31 cellular contexts compared by ENCODE assay signal in genomic region chr13:29855784-29856183, GRCh38. TPM values are rescaled to one million over a fixed set of nuclear protein-coding genes. Genes with fewer than 3 reads are reported as not detected.
A peak's percentile ranks its signal among the peaks of the same experiment; 100 is the strongest.
DNase-seq lines count a peak whose midpoint lies in the region; ATAC-seq and TF ChIP-seq lines count a peak whose summit lies in the region.
"Had no signal": no experiment of that assay in that cellular context is flagged by ENCODE, and none has a peak within 500 bp of the region (broad histone marks: within the 10 kb centered on the region; RNA-seq: fewer than 3 reads in every experiment).

No MANE protein-coding gene starts in this region.

- H2AFZ ChIP-seq in Loucy (ENCODE audit: low read length), result peak overlapping the region; percentile 61
- H2AFZ ChIP-seq in osteoblast (ENCODE audit: low read length), result peak overlapping the region; percentile 69
- H2AFZ ChIP-seq: parathyroid adenoma, PC-9 had no signal

- peak overlapping the region in 2 of 3 donors; percentile 23 to 92 for H3K27ac Mint-ChIP-seq in CD4-positive, CD25-positive, alpha-beta regulatory T cell
- H3K27ac Mint-ChIP-seq in CD8-positive, alpha-beta T cell, result no peak overlapping the region
- H3K27ac Mint-ChIP-seq in activated CD8-positive, alpha-beta T cell treated with anti-CD3 and anti-CD28 coated beads, Interleukin-2, amount 10 ng/mL, durations not matched to agents 7 days and 5 days, result no peak overlapping the region
- H3K27ac Mint-ChIP-seq: activated naive CD4-positive, alpha-beta T cell treated with anti-CD3 and anti-CD28 coated beads, Interleukin-2, amount 10 ng/mL, durations not matched to agents 7 days and 5 days; IgD-negative memory B cell; memory B cell had no signal

- H3K9ac ChIP-seq in Loucy (ENCODE audit: low read depth, low read length, poor library complexity, severe bottlenecking), result no peak overlapping the region
- H3K9ac ChIP-seq: BLaER1, parathyroid adenoma had no signal

- peaks cover 14 to 24% (median 19%) of the 10 kb centered on the region in 4 donors for H3K4me1 Mint-ChIP-seq in CD4-positive, CD25-positive, alpha-beta regulatory T cell
- H3K4me1 Mint-ChIP-seq in CD8-positive, alpha-beta T cell (ENCODE audit: low read depth), result no peaks in the 10 kb centered on the region
- H3K4me1 Mint-ChIP-seq in activated CD8-positive, alpha-beta T cell treated with anti-CD3 and anti-CD28 coated beads, Interleukin-2, amount 10 ng/mL, durations not matched to agents 7 days and 5 days (ENCODE audit: low read depth), result peaks cover 23% of the 10 kb centered on the region
- H3K4me1 Mint-ChIP-seq: memory B cell had no signal

- H4K20me1 ChIP-seq in Loucy (ENCODE audit: insufficient read depth, low read length, poor library complexity, severe bottlenecking) (no peaks in the 10 kb centered on the region), osteoblast (ENCODE audit: insufficient read depth, low read length) (no peaks in the 10 kb centered on the region)
- H4K20me1 ChIP-seq: BLaER1 had no signal

- no peaks in the 10 kb centered on the region for H3K9me3 Mint-ChIP-seq in CD4-positive, CD25-positive, alpha-beta regulatory T cell
- no peaks in the 10 kb centered on the region for H3K9me3 Mint-ChIP-seq in CD8-positive, alpha-beta T cell
- H3K9me3 Mint-ChIP-seq in activated CD8-positive, alpha-beta T cell treated with anti-CD3 and anti-CD28 coated beads, Interleukin-2, amount 10 ng/mL, durations not matched to agents 7 days and 5 days (ENCODE audit: insufficient read depth), result no peaks in the 10 kb centered on the region
- H3K9me3 Mint-ChIP-seq: memory B cell had no signal

- H3K4me3 Mint-ChIP-seq in CD4-positive, CD25-positive, alpha-beta regulatory T cell, result peak overlapping the region in 1 of 4 donors; percentile 59
- no peak overlapping the region for H3K4me3 Mint-ChIP-seq in CD8-positive, alpha-beta T cell
- no peak overlapping the region for H3K4me3 Mint-ChIP-seq in activated CD8-positive, alpha-beta T cell treated with anti-CD3 and anti-CD28 coated beads, Interleukin-2, amount 10 ng/mL, durations not matched to agents 7 days and 5 days
- H3K4me3 Mint-ChIP-seq: activated naive CD4-positive, alpha-beta T cell treated with anti-CD3 and anti-CD28 coated beads, Interleukin-2, amount 10 ng/mL, durations not matched to agents 7 days and 5 days; IgD-negative memory B cell; memory B cell; naive thymus-derived CD4-positive, alpha-beta T cell had no signal

- intact Hi-C loops in left colon (cut with DNase I, micrococcal nuclease), result no loop called here
- intact Hi-C loops in CD8-positive, alpha-beta T cell (cut with DNase I, micrococcal nuclease), result loop anchor here in 1 of 2 experiments (10.0 kb wide), 1 partner anchor 519 kb away; no protein-coding TSS in a partner anchor

- H3K27me3 ChIP-seq in CD4-positive, CD25-positive, alpha-beta regulatory T cell (ENCODE audit: control insufficient read depth, insufficient read depth, low read length), result no peaks in the 10 kb centered on the region
- no peaks in the 10 kb centered on the region for H3K27me3 ChIP-seq in Loucy (ENCODE audit: insufficient read depth, low read length, poor library complexity, severe bottlenecking)
- no peaks in the 10 kb centered on the region for H3K27me3 ChIP-seq in osteoblast (ENCODE audit: insufficient read depth, low read length)
- no peaks in the 10 kb centered on the region for H3K27me3 ChIP-seq in CD8-positive, alpha-beta T cell (ENCODE audit: insufficient read depth, low read length)
- H3K27me3 ChIP-seq: BLaER1, heart left ventricle, right atrium auricular region, upper lobe of left lung had no signal

- H3K4me2 ChIP-seq in Loucy (ENCODE audit: low read depth, low read length, poor library complexity, severe bottlenecking), result peak overlapping the region; percentile 8
- H3K4me2 ChIP-seq in osteoblast (ENCODE audit: insufficient read depth, low read length), result no peak overlapping the region
- H3K4me2 ChIP-seq: BLaER1, PC-9 had no signal

- no peaks in the 10 kb centered on the region for H3K9me2 ChIP-seq in Loucy (replicated peaks; ENCODE audit: low read depth, low read length)

- no peaks in the 10 kb centered on the region for H3K4me1 ChIP-seq in CD4-positive, CD25-positive, alpha-beta regulatory T cell (ENCODE audit: control insufficient read depth, insufficient read depth, low read length, poor library complexity, severe bottlenecking)
- H3K4me1 ChIP-seq in Loucy (ENCODE audit: insufficient read depth, low read length, poor library complexity, severe bottlenecking) (peaks cover 11% of the 10 kb centered on the region), osteoblast (ENCODE audit: insufficient read depth, low read length) (peaks cover 41% of the 10 kb centered on the region)
- H3K4me1 ChIP-seq in CD8-positive, alpha-beta T cell (ENCODE audit: insufficient read depth, low read length), result no peaks in the 10 kb centered on the region
- H3K4me1 ChIP-seq: BLaER1, parathyroid adenoma had no signal

- ATAC-seq in CD4-positive, CD25-positive, alpha-beta regulatory T cell (ENCODE audit: low read depth in 2 of 2), result no peak
- ATAC-seq in left colon, result peak; percentile 83
- no peak for ATAC-seq in CD8-positive, alpha-beta T cell
- no peak for ATAC-seq in GM19324 (IDR thresholded peaks at IDR 0.05; ENCODE audit: low FRiP score, unreplicated experiment)
- ATAC-seq in activated CD8-positive, alpha-beta T cell treated with anti-CD3 and anti-CD28 coated beads, Interleukin-2, amount 10 ng/mL, durations not matched to agents 7 days and 5 days, result no peak
- no peak for ATAC-seq in GM18511 (IDR thresholded peaks at IDR 0.05; ENCODE audit: unreplicated experiment)
- ATAC-seq: heart left ventricle; naive thymus-derived CD4-positive, alpha-beta T cell had no signal

- H3K9me3 ChIP-seq in CD4-positive, CD25-positive, alpha-beta regulatory T cell (ENCODE audit: control insufficient read depth in 2 of 2, low read length in 2 of 2), result no peaks in the 10 kb centered on the region
- H3K9me3 ChIP-seq in Loucy (ENCODE audit: insufficient read depth, low read depth, low read length) (no peaks in the 10 kb centered on the region), osteoblast (ENCODE audit: low read depth, low read length) (no peaks in the 10 kb centered on the region)
- H3K9me3 ChIP-seq in CD8-positive, alpha-beta T cell (ENCODE audit: low read length), result no peaks in the 10 kb centered on the region
- H3K9me3 ChIP-seq: BLaER1, heart left ventricle, right atrium auricular region, upper lobe of left lung had no signal

- H3K4me3 ChIP-seq in CD4-positive, CD25-positive, alpha-beta regulatory T cell (ENCODE audit: low read depth, low read length), result no peak overlapping the region
- no peak overlapping the region for H3K4me3 ChIP-seq in Loucy (ENCODE audit: low read length, poor library complexity, severe bottlenecking)
- H3K4me3 ChIP-seq in osteoblast (ENCODE audit: insufficient read depth, low read length), result no peak overlapping the region
- H3K4me3 ChIP-seq in CD8-positive, alpha-beta T cell (ENCODE audit: low read depth, low read length), result no peak overlapping the region
- H3K4me3 ChIP-seq: BLaER1, heart left ventricle, PC-9, right atrium auricular region, upper lobe of left lung had no signal

- POLR2A ChIA-PET in CD8-positive, alpha-beta T cell (lab: Charles Lee), result no interaction called here
- POLR2A ChIA-PET in activated CD8-positive, alpha-beta T cell treated with anti-CD3 and anti-CD28 coated beads, Interleukin-2, amount 10 ng/mL, durations not matched to agents 7 days and 5 days (lab: Charles Lee), result no interaction called here

- H3K79me2 ChIP-seq in Loucy (ENCODE audit: insufficient read depth, low read length) (no peaks in the 10 kb centered on the region), osteoblast (ENCODE audit: insufficient read depth, low read length) (no peaks in the 10 kb centered on the region)
- H3K79me2 ChIP-seq: parathyroid adenoma had no signal

- no peaks in the 10 kb centered on the region for H3F3A ChIP-seq in Loucy (ENCODE audit: low read depth)

- no peak for TF ChIP-seq CTCF in Loucy (conservative IDR thresholded peaks at IDR 0.05; ENCODE audit: low read length)
- TF ChIP-seq CTCF in osteoblast (IDR thresholded peaks at IDR 0.05; ENCODE audit: extremely low read depth, low read depth, low read length), result no peak
- TF ChIP-seq CTCF in CD8-positive, alpha-beta T cell (IDR thresholded peaks at IDR 0.05), result no peak

- H3K36me3 Mint-ChIP-seq in CD4-positive, CD25-positive, alpha-beta regulatory T cell, result no peaks in the 10 kb centered on the region
- H3K36me3 Mint-ChIP-seq in CD8-positive, alpha-beta T cell, result no peaks in the 10 kb centered on the region
- H3K36me3 Mint-ChIP-seq in activated CD8-positive, alpha-beta T cell treated with anti-CD3 and anti-CD28 coated beads, Interleukin-2, amount 10 ng/mL, durations not matched to agents 7 days and 5 days (ENCODE audit: low read depth), result no peaks in the 10 kb centered on the region
- H3K36me3 Mint-ChIP-seq: activated naive CD4-positive, alpha-beta T cell treated with anti-CD3 and anti-CD28 coated beads, Interleukin-2, amount 10 ng/mL, durations not matched to agents 7 days and 5 days; IgD-negative memory B cell; memory B cell had no signal

- CTCF ChIA-PET in CD8-positive, alpha-beta T cell (lab: Charles Lee), result interaction anchor here (1.7 kb wide), 1 partner anchor 259 kb away, joined by 3 read pairs; no protein-coding TSS in a partner anchor
- CTCF ChIA-PET in activated CD8-positive, alpha-beta T cell treated with anti-CD3 and anti-CD28 coated beads, Interleukin-2, amount 10 ng/mL, durations not matched to agents 7 days and 5 days (lab: Charles Lee), result interaction anchor here (1.1 to 1.8 kb wide), 3 partner anchors 11 to 257 kb away, joined by 3 to 4 read pairs (median 3); no protein-coding TSS in a partner anchor

- no peak for DNase-seq in CD4-positive, CD25-positive, alpha-beta regulatory T cell
- no peak for DNase-seq in left colon
- DNase-seq in osteoblast (ENCODE audit: insufficient read length, low spot score, missing footprints), result no peak
- no peak for DNase-seq in CD8-positive, alpha-beta T cell
- no peak for DNase-seq in activated CD8-positive, alpha-beta T cell treated with anti-CD3 and anti-CD28 coated beads, Interleukin-2, amount 10 ng/mL, durations not matched to agents 7 days and 5 days
- DNase-seq: activated CD4-positive, alpha-beta T cell treated with anti-CD3 and anti-CD28 coated beads, Interleukin-2, amount 50 U/mL, for 1 hour; activated naive CD4-positive, alpha-beta T cell treated with anti-CD3 and anti-CD28 coated beads, Interleukin-2, amount 10 ng/mL, durations not matched to agents 7 days and 5 days; amniotic stem cell; DND-41; effector CD8-positive, alpha-beta T cell; erythroblast; foreskin fibroblast; heart left ventricle; naive thymus-derived CD4-positive, alpha-beta T cell; NCI-H1092 treated with DMSO at 0.1 percent for 48 hours; NCI-H187 treated with DMSO at 0.1 percent for 48 hours; NCI-H526; NK-92 treated with Interleukin-12 subunit alpha and Interleukin-12 subunit beta, amount 100 ng/mL, for 24 hours; PC-9; Right ventricle myocardium superior; stimulated activated CD4-positive, alpha-beta T cell treated with anti-CD3 and anti-CD28 coated beads, Interleukin-2, amount 100 ng/mL, for 48 hours; T1000; upper lobe of left lung had no signal

- H3K27ac ChIP-seq in CD4-positive, CD25-positive, alpha-beta regulatory T cell (ENCODE audit: insufficient read depth, low read length, poor library complexity, severe bottlenecking), result no peak overlapping the region
- no peak overlapping the region for H3K27ac ChIP-seq in osteoblast (ENCODE audit: low read depth, low read length)
- H3K27ac ChIP-seq in CD8-positive, alpha-beta T cell (ENCODE audit: low read depth, low read length), result no peak overlapping the region
- H3K27ac ChIP-seq: BLaER1, heart left ventricle, parathyroid adenoma, PC-9, right atrium auricular region had no signal

- H3K27me3 Mint-ChIP-seq in CD4-positive, CD25-positive, alpha-beta regulatory T cell, result no peaks in the 10 kb centered on the region
- H3K27me3 Mint-ChIP-seq in CD8-positive, alpha-beta T cell (ENCODE audit: low read depth), result no peaks in the 10 kb centered on the region
- H3K27me3 Mint-ChIP-seq in activated CD8-positive, alpha-beta T cell treated with anti-CD3 and anti-CD28 coated beads, Interleukin-2, amount 10 ng/mL, durations not matched to agents 7 days and 5 days (ENCODE audit: low read depth), result no peaks in the 10 kb centered on the region
- H3K27me3 Mint-ChIP-seq: activated naive CD4-positive, alpha-beta T cell treated with anti-CD3 and anti-CD28 coated beads, Interleukin-2, amount 10 ng/mL, durations not matched to agents 7 days and 5 days; IgD-negative memory B cell; naive thymus-derived CD4-positive, alpha-beta T cell had no signal

- H3K36me3 ChIP-seq in CD4-positive, CD25-positive, alpha-beta regulatory T cell (ENCODE audit: control insufficient read depth, insufficient read depth, low read length), result no peaks in the 10 kb centered on the region
- H3K36me3 ChIP-seq in Loucy (ENCODE audit: insufficient read depth, low read length) (no peaks in the 10 kb centered on the region), osteoblast (ENCODE audit: insufficient read depth, low read length) (no peaks in the 10 kb centered on the region)
- no peaks in the 10 kb centered on the region for H3K36me3 ChIP-seq in CD8-positive, alpha-beta T cell (ENCODE audit: insufficient read depth, low read length)
- H3K36me3 ChIP-seq: BLaER1, heart left ventricle, right atrium auricular region, upper lobe of left lung had no signal

RNA-seq across cellular contexts. Expression of gene UBL3, which starts 5.4 kb away (rescaled TPM):
- 66.6 TPM for total RNA-seq in CD4-positive, CD25-positive, alpha-beta regulatory T cell
- polyA plus RNA-seq in CD4-positive, CD25-positive, alpha-beta regulatory T cell, result 10 to 100 TPM; 64.6 to 85.0 (median 74.6) TPM
- total RNA-seq in left colon, result 10 to 100 TPM; 46.8 to 60.7 TPM
- 42.4 and 44.5 TPM in 2 replicates for total RNA-seq in osteoblast
- 10 to 100 TPM; 40.0 to 43.1 TPM for total RNA-seq in CD8-positive, alpha-beta T cell
- total RNA-seq in activated CD8-positive, alpha-beta T cell treated with anti-CD3 and anti-CD28 coated beads, Interleukin-2, amount 10 ng/mL, durations not matched to agents 7 days and 5 days, result 1 to 10 TPM; 7.3 to 8.4 TPM

Comparison
In these comparisons a context has a peak if more than half of its experiments do, and no peak if none do; other contexts are left out.
1. H3K27ac Mint-ChIP-seq: peak in CD4-positive, CD25-positive, alpha-beta regulatory T cell (2 of 3); none in CD8-positive, alpha-beta T cell (single experiment) and activated CD8-positive, alpha-beta T cell treated with anti-CD3 and anti-CD28 coated beads, Interleukin-2, amount 10 ng/mL, durations not matched to agents 7 days and 5 days (single experiment).